In the genomic region with DNA sequence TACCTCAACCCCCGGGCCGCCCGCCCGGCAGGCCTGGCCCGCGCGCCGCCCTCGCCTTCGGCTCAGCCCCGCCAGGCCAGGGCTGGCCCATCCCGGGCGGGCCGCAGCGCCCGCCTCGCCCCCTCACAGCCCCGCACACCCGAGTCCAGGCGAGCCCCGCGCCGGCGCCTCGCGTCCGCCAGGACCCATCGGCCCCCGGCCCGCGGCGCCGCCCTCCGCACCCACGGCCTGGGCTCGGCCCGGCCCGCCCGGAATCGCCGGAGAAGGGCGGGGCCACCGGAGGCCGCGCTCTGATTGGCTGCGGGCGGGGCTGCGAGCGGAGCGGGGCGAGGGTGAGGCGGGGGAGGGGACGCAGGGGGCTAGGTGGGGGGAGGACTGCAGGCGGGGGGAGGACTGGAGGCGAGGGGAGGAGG, we compare ENCODE assay signal across 8 cellular contexts. TPM values are rescaled to one million over a fixed set of nuclear protein-coding genes. Genes with fewer than 3 reads are reported as not detected.
A peak's percentile ranks its signal among the peaks of the same experiment; 100 is the strongest.
DNase-seq lines count a peak whose midpoint lies in the region; ATAC-seq and TF ChIP-seq lines count a peak whose summit lies in the region.

No MANE protein-coding gene starts in this region.

- DNase-seq in AG04450 (ENCODE audit: low read depth, low spot score) (no peak), NCI-H2227 treated with DMSO at 0.1 percent for 48 hours (lab: John Stamatoyannopoulos, UW) (peak; percentile 42), dermis blood vessel endothelial cell (peak; percentile 82), lower leg skin (ENCODE audit: low spot score in 2 of 2) (peak; percentile 54 to 95)
- peak; percentile 77 for DNase-seq in activated CD4-positive, alpha-beta T cell treated with anti-CD3 and anti-CD28 coated beads, Interleukin-2, amount 10 ng/mL, durations not matched to agents 7 days and 5 days
- peak in 2 of 3 donors; percentile 58 to 65 for DNase-seq in stimulated activated CD4-positive, alpha-beta T cell treated with anti-CD3 and anti-CD28 coated beads, TNF-alpha, amount 100 ng/mL, for 1 hour (ENCODE audit: low read depth in 3 of 3, low spot score in 1 of 3)

- no peaks in the 10 kb centered on the region for H3K9me3 ChIP-seq in AG04450 (ENCODE audit: control insufficient read depth, insufficient read depth, low read length)

- no peak for TF ChIP-seq POLR2A in lower leg skin (IDR thresholded peaks at IDR 0.05)

- H3K36me3 Mint-ChIP-seq in activated CD4-positive, alpha-beta T cell treated with anti-CD3 and anti-CD28 coated beads, Interleukin-2, amount 10 ng/mL, durations not matched to agents 7 days and 5 days (ENCODE audit: low read depth) = no peaks in the 10 kb centered on the region

- POLR2A ChIA-PET in AG04450 (lab: Yijun Ruan, JAX) = interaction anchor here (0.6 to 1.9 kb wide), 3 partner anchors 71 to 277 kb away, joined by 3 to 14 read pairs (median 5); a partner anchor contains a TSS
- POLR2A ChIA-PET in activated CD4-positive, alpha-beta T cell treated with anti-CD3 and anti-CD28 coated beads, Interleukin-2, amount 10 ng/mL, durations not matched to agents 7 days and 5 days (lab: Charles Lee) = interaction anchor here (0.5 kb wide), 1 partner anchor 41 kb away, joined by 3 read pairs; no protein-coding TSS in a partner anchor

- H3K27ac ChIP-seq in AG04450 (ENCODE audit: low read depth, low read length) = peak overlapping the region; percentile 65

- H3K27me3 Mint-ChIP-seq in activated CD4-positive, alpha-beta T cell treated with anti-CD3 and anti-CD28 coated beads, Interleukin-2, amount 10 ng/mL, durations not matched to agents 7 days and 5 days = peaks cover 10% of the 10 kb centered on the region

- H3K27ac Mint-ChIP-seq in activated CD4-positive, alpha-beta T cell treated with anti-CD3 and anti-CD28 coated beads, Interleukin-2, amount 10 ng/mL, durations not matched to agents 7 days and 5 days = peak overlapping the region; percentile 66

- WGBS in lower leg skin, 2 donors = 0 to 2% methylated on average over 26 to 39 of the region's 55 CpGs

- peaks cover 25% of the 10 kb centered on the region for H3K4me1 Mint-ChIP-seq in activated CD4-positive, alpha-beta T cell treated with anti-CD3 and anti-CD28 coated beads, Interleukin-2, amount 10 ng/mL, durations not matched to agents 7 days and 5 days

- no peaks in the 10 kb centered on the region for H3K9me3 Mint-ChIP-seq in activated CD4-positive, alpha-beta T cell treated with anti-CD3 and anti-CD28 coated beads, Interleukin-2, amount 10 ng/mL, durations not matched to agents 7 days and 5 days

- ATAC-seq in GM18520 (IDR thresholded peaks at IDR 0.05; ENCODE audit: unreplicated experiment) = peak; percentile 75
- peak; percentile 84 for ATAC-seq in HG03039 (IDR thresholded peaks at IDR 0.05; ENCODE audit: unreplicated experiment)

- H3K4me3 ChIP-seq in AG04450 (ENCODE audit: low read depth, low read length) (peak overlapping the region; percentile 79), lower leg skin (ENCODE audit: low read depth, poor library complexity, severe bottlenecking) (peak overlapping the region; percentile 80)

- TF ChIP-seq CTCF in AG04450 (IDR thresholded peaks at IDR 0.05; ENCODE audit: low read depth, low read length) (no peak), lower leg skin (IDR thresholded peaks at IDR 0.05) (no peak)

- CTCF ChIA-PET in AG04450 (lab: Charles Lee) = interaction anchor here (1.4 to 2.4 kb wide), 4 partner anchors 70 to 169 kb away, joined by 3 to 11 read pairs (median 6); a partner anchor contains a TSS
- CTCF ChIA-PET in activated CD4-positive, alpha-beta T cell treated with anti-CD3 and anti-CD28 coated beads, Interleukin-2, amount 10 ng/mL, durations not matched to agents 7 days and 5 days (lab: Charles Lee) = interaction anchor here (1.0 to 1.3 kb wide), 3 partner anchors 10 to 299 kb away, joined by 3 to 6 read pairs (median 4); no protein-coding TSS in a partner anchor

- H3K27me3 ChIP-seq in AG04450 (ENCODE audit: control insufficient read depth, insufficient read depth, low read length) = no peaks in the 10 kb centered on the region

- peak overlapping the region; percentile 79 for H3K4me3 Mint-ChIP-seq in activated CD4-positive, alpha-beta T cell treated with anti-CD3 and anti-CD28 coated beads, Interleukin-2, amount 10 ng/mL, durations not matched to agents 7 days and 5 days

- intact Hi-C loops in lower leg skin (cut with DNase I; ENCODE audit: low total_unique reads) = no loop called here

RNA-seq across cellular contexts. Expression of a gene that starts 0.3 kb away (rescaled TPM):
- polyA plus RNA-seq in AG04450 (2011; rRNA removed) = 30.2 and 33.3 TPM in 2 replicates
- polyA minus RNA-seq in AG04450 (2011; rRNA and poly(A)+ RNA removed) = 17.1 and 27.4 TPM in 2 replicates
- total RNA-seq in activated CD4-positive, alpha-beta T cell treated with anti-CD3 and anti-CD28 coated beads, Interleukin-2, amount 10 ng/mL, durations not matched to agents 7 days and 5 days = 10 to 100 TPM; 10.3 to 11.5 TPM
- total RNA-seq in dermis blood vessel endothelial cell (25.7 and 29.4 TPM in 2 replicates), lower leg skin (10 to 100 TPM in 2 of 4 donors, 1 to 10 TPM in 2; 7.1 to 15.1 (median 9.4) TPM)
